In genomic region chr5:1479581-1480188, GRCh38 we compare ENCODE assay signal across 8 cellular contexts. TPM values are rescaled to one million over a fixed set of nuclear protein-coding genes. Genes with fewer than 3 reads are reported as not detected.
DNase-seq lines count a peak whose midpoint lies in the region; ATAC-seq and TF ChIP-seq lines count a peak whose summit lies in the region.

No MANE protein-coding gene starts in this region.

- no peak for ATAC-seq in GM21360 (IDR thresholded peaks at IDR 0.05; ENCODE audit: unreplicated experiment)

- TF ChIP-seq CTCF in GM12864 (IDR thresholded peaks at IDR 0.05; ENCODE audit: low read depth, low read length, missing control alignments), result peak; percentile 90

- H3K4me3 ChIP-seq in GM12864 (ENCODE audit: low read depth, low read length), result no peak overlapping the region

- DNase-seq in GM12864 (ENCODE audit: low read depth), result no peak
- peak; percentile 95 for DNase-seq in MV-4-11 (lab: John Stamatoyannopoulos, UW)
- peak; percentile 63 to 70 for DNase-seq in activated T-cell treated with anti-CD3 and anti-CD28 coated beads, Interleukin-2, amount 50 U/mL, for 48 hours
- peak; percentile 32 for DNase-seq in glomerular visceral epithelial cell (ENCODE audit: extremely low spot score)
- peak; percentile 43 for DNase-seq in retina
- no peak for DNase-seq in SK-N-DZ (ENCODE audit: low spot score)
- DNase-seq in DMS153 (lab: John Stamatoyannopoulos, UW), result no peak

RNA-seq across cellular contexts. Expression of gene SLC6A3, which starts 34.4 kb away (rescaled TPM):
- polyA plus RNA-seq in SK-N-DZ (2014; cell fraction: cytosol; rRNA removed), result 0.02 and 0.10 TPM in 2 replicates
- 0.32 TPM in 1 of 2 replicates, not detected in the other for polyA plus RNA-seq in SK-N-DZ (2014; cell fraction: nucleus; rRNA removed)

RNA-seq across cellular contexts. Expression of gene LPCAT1, which starts 44.1 kb away (rescaled TPM):
- polyA plus RNA-seq in SK-N-DZ (2014; cell fraction: cytosol; rRNA removed), result 73.8 and 87.2 TPM in 2 replicates
- 46.6 and 62.7 TPM in 2 replicates for polyA plus RNA-seq in SK-N-DZ (2014; cell fraction: nucleus; rRNA removed)

Comparison
In these comparisons a context has a peak if more than half of its experiments do, and no peak if none do; other contexts are left out.
1. DNase-seq: peak in MV-4-11 (single experiment), activated T-cell treated with anti-CD3 and anti-CD28 coated beads, Interleukin-2, amount 50 U/mL, for 48 hours (2 of 2), glomerular visceral epithelial cell (single experiment) and retina (single experiment); none in GM12864 (single experiment), SK-N-DZ (single experiment) and DMS153 (single experiment).